20 cellular contexts compared by ENCODE assay signal in genomic region chr3:128266453-128266852, GRCh38.
A peak's percentile ranks its signal among the peaks of the same experiment; 100 is the strongest.
DNase-seq lines count a peak whose midpoint lies in the region; ATAC-seq and TF ChIP-seq lines count a peak whose summit lies in the region.
"Had no signal": no experiment of that assay in that cellular context is flagged by ENCODE, and none has a peak within 500 bp of the region (broad histone marks: within the 10 kb centered on the region; RNA-seq: fewer than 3 reads in every experiment).

No MANE protein-coding gene starts in this region.

- no peak overlapping the region for H3K27ac ChIP-seq in mammary epithelial cell (ENCODE audit: insufficient read depth, low read depth, low read length)
- H3K27ac ChIP-seq: brain microvascular endothelial cell, psoas muscle, spleen had no signal

- H3K27ac Mint-ChIP-seq in MCF 10A (ENCODE audit: low read depth, unreplicated experiment), result no peak overlapping the region
- peak overlapping the region; percentile 33 for H3K27ac Mint-ChIP-seq in stimulated activated memory B cell treated with anti-CD40 and anti-IgM and Interleukin-4, amounts not matched to agents 10 μg/mL and 1 μg/mL and 100 μg/mL, for 72 hours
- H3K27ac Mint-ChIP-seq: activated T-helper 1 cell treated with anti-CD3 and anti-CD28 coated beads, Interleukin-12 subunit alpha, Interleukin-12 subunit beta, Interleukin-2, Interleukin-4 antibody, amounts not matched to agents 30 ng/mL and 10 ng/mL and 1 ng/mL, durations not matched to agents 14 hours and 24 hours and 36 hours had no signal

- no peaks in the 10 kb centered on the region for H3K79me2 ChIP-seq in mammary epithelial cell (ENCODE audit: insufficient read depth, low read length)

- no peak overlapping the region for H3K4me3 Mint-ChIP-seq in MCF 10A (ENCODE audit: unreplicated experiment)
- H3K4me3 Mint-ChIP-seq in stimulated activated memory B cell treated with anti-CD40 and anti-IgM and Interleukin-4, amounts not matched to agents 10 μg/mL and 1 μg/mL and 100 μg/mL, for 72 hours, result no peak overlapping the region
- H3K4me3 Mint-ChIP-seq: activated T-helper 1 cell treated with anti-CD3 and anti-CD28 coated beads, Interleukin-12 subunit alpha, Interleukin-12 subunit beta, Interleukin-2, Interleukin-4 antibody, amounts not matched to agents 30 ng/mL and 10 ng/mL and 1 ng/mL, durations not matched to agents 14 hours and 24 hours and 36 hours; CD14-positive monocyte; neural crest cell had no signal

- BruUV-seq in MCF 10A (replicated peaks; lab: Mats Ljungman, UMichigan) (no TSS peak), mammary epithelial cell (replicated peaks; lab: Mats Ljungman, UMichigan) (no TSS peak)

- 8% methylated on average over 1 of the region's 1 CpG for WGBS in mammary epithelial cell (ENCODE audit: low coverage, missing lambda C conversion rate)

- POLR2A ChIA-PET in MCF 10A (lab: Yijun Ruan, JAX), result no interaction called here

- peaks cover 15% of the 10 kb centered on the region for H3K4me1 ChIP-seq in mammary epithelial cell (ENCODE audit: insufficient read depth, low read length)
- H3K4me1 ChIP-seq: psoas muscle, spleen had no signal

- H3K9me3 ChIP-seq in mammary epithelial cell (replicated peaks; ENCODE audit: insufficient read depth, low read length), result no peaks in the 10 kb centered on the region
- H3K9me3 ChIP-seq: psoas muscle, spleen had no signal

- H3K36me3 ChIP-seq in mammary epithelial cell (ENCODE audit: insufficient read depth, low read length), result no peaks in the 10 kb centered on the region
- H3K36me3 ChIP-seq: brain microvascular endothelial cell had no signal

- no peaks in the 10 kb centered on the region for H4K20me1 ChIP-seq in mammary epithelial cell (ENCODE audit: insufficient read depth, low read length)

- dilution Hi-C loops in mammary epithelial cell (cut with HindIII; ENCODE audit: low sequenced_read_pairs), result no loop called here

- intact Hi-C loops in MCF 10A (cut with micrococcal nuclease) (no loop called here), mammary epithelial cell (cut with micrococcal nuclease) (no loop called here), left colon (cut with DNase I, micrococcal nuclease) (no loop called here)

- in situ Hi-C loops in mammary epithelial cell (cut with MboI; ENCODE audit: low sequenced_read_pairs in 2 of 2), result no loop called here

- H3K27me3 Mint-ChIP-seq in MCF 10A (ENCODE audit: insufficient read depth, unreplicated experiment), result no peaks in the 10 kb centered on the region
- H3K27me3 Mint-ChIP-seq in stimulated activated memory B cell treated with anti-CD40 and anti-IgM and Interleukin-4, amounts not matched to agents 10 μg/mL and 1 μg/mL and 100 μg/mL, for 72 hours, result no peaks in the 10 kb centered on the region

- TF ChIP-seq CTCF in MCF 10A (IDR thresholded peaks at IDR 0.05; ENCODE audit: unreplicated experiment) (no peak), mammary epithelial cell (conservative IDR thresholded peaks at IDR 0.05 in 1 of 2, IDR thresholded peaks at IDR 0.05 in 1 of 2; ENCODE audit: extremely low read depth in 1 of 2, insufficient read depth in 1 of 2, low read depth in 1 of 2, low read length in 2 of 2) (no peak), cardiac fibroblast (IDR thresholded peaks at IDR 0.05; ENCODE audit: low read depth, low read length) (no peak)

- CTCF ChIA-PET in MCF 10A (lab: Yijun Ruan, JAX) (no interaction called here), mammary epithelial cell (lab: Charles Lee; ENCODE audit: low non-redundant PET) (no interaction called here)

- H3K36me3 Mint-ChIP-seq in MCF 10A (ENCODE audit: insufficient read depth, unreplicated experiment), result peaks cover 12% of the 10 kb centered on the region
- peaks cover 75% of the 10 kb centered on the region for H3K36me3 Mint-ChIP-seq in stimulated activated memory B cell treated with anti-CD40 and anti-IgM and Interleukin-4, amounts not matched to agents 10 μg/mL and 1 μg/mL and 100 μg/mL, for 72 hours

- no peak overlapping the region for H3K9ac ChIP-seq in mammary epithelial cell (ENCODE audit: insufficient read depth, low read length)

- no peak overlapping the region for H2AFZ ChIP-seq in mammary epithelial cell (ENCODE audit: low read depth, low read length)

- ATAC-seq in stimulated activated memory B cell treated with anti-CD40 and anti-IgM and Interleukin-4, amounts not matched to agents 10 μg/mL and 1 μg/mL and 100 μg/mL, for 72 hours, result no peak
- no peak for ATAC-seq in left colon
- no peak for ATAC-seq in activated CD4-positive, CD25-positive, alpha-beta regulatory T cell treated with anti-CD3 and anti-CD28 coated beads, Interleukin-2, amount 50 U/mL, for 24 hours
- ATAC-seq: psoas muscle had no signal

- H3K4me3 ChIP-seq in mammary epithelial cell (replicated peaks in 1 of 3; ENCODE audit: insufficient read depth in 1 of 3, low read depth in 2 of 3, low read length in 3 of 3), result no peak overlapping the region
- H3K4me3 ChIP-seq in cardiac fibroblast (replicated peaks in 1 of 2; ENCODE audit: low read depth in 2 of 2, low read length in 2 of 2), result no peak overlapping the region
- H3K4me3 ChIP-seq: psoas muscle, spleen had no signal

- no peaks in the 10 kb centered on the region for H3K9me3 Mint-ChIP-seq in MCF 10A (ENCODE audit: unreplicated experiment)
- H3K9me3 Mint-ChIP-seq in stimulated activated memory B cell treated with anti-CD40 and anti-IgM and Interleukin-4, amounts not matched to agents 10 μg/mL and 1 μg/mL and 100 μg/mL, for 72 hours, result no peaks in the 10 kb centered on the region
- H3K9me3 Mint-ChIP-seq: activated T-helper 1 cell treated with anti-CD3 and anti-CD28 coated beads, Interleukin-12 subunit alpha, Interleukin-12 subunit beta, Interleukin-2, Interleukin-4 antibody, amounts not matched to agents 30 ng/mL and 10 ng/mL and 1 ng/mL, durations not matched to agents 14 hours and 24 hours and 36 hours; CD14-positive monocyte; neural crest cell had no signal

- peaks cover 5% of the 10 kb centered on the region for H3K4me1 Mint-ChIP-seq in MCF 10A (ENCODE audit: insufficient read depth, unreplicated experiment)
- H3K4me1 Mint-ChIP-seq in stimulated activated memory B cell treated with anti-CD40 and anti-IgM and Interleukin-4, amounts not matched to agents 10 μg/mL and 1 μg/mL and 100 μg/mL, for 72 hours, result no peaks in the 10 kb centered on the region
- H3K4me1 Mint-ChIP-seq: CD14-positive monocyte had no signal

- no peak overlapping the region for H3K4me2 ChIP-seq in mammary epithelial cell (ENCODE audit: insufficient read depth, low read depth, low read length)

- no peaks in the 10 kb centered on the region for H3K27me3 ChIP-seq in mammary epithelial cell (ENCODE audit: insufficient read depth, low read length)
- H3K27me3 ChIP-seq: brain microvascular endothelial cell, spleen had no signal

- DNase-seq in MCF 10A (ENCODE audit: unreplicated experiment) (peak; percentile 23), mammary epithelial cell (no peak), NCI-H1092 treated with DMSO at 0.1 percent for 48 hours (lab: John Stamatoyannopoulos, UW) (peak; percentile 26), cardiac fibroblast (ENCODE audit: low read depth in 2 of 2) (peak; percentile 19 to 39), left colon (no peak), A172 (ENCODE audit: low spot score) (no peak)
- DNase-seq: ACHN, brain microvascular endothelial cell, DMS53, Kasumi-1, NCI-H1417 treated with DMSO at 0.1 percent for 48 hours, NCI-H510A, psoas muscle, Right ventricle myocardium superior, spleen had no signal

Comparison
In these comparisons a context has a peak if more than half of its experiments do, and no peak if none do; other contexts are left out.
1. DNase-seq: peak in MCF 10A (single experiment), NCI-H1092 treated with DMSO at 0.1 percent for 48 hours (single experiment) and cardiac fibroblast (2 of 2); none in mammary epithelial cell (single experiment), left colon (0 of 2) and A172 (single experiment).